Comparison of ENCODE assay signal across 8 cellular contexts in genomic region chr4:5710065-5710961, GRCh38. TPM values are rescaled to one million over a fixed set of nuclear protein-coding genes. Genes with fewer than 3 reads are reported as not detected.
DNase-seq lines count a peak whose midpoint lies in the region; FAIRE-seq and TF ChIP-seq lines count a peak whose summit lies in the region.

No MANE protein-coding gene starts in this region.

- peak overlapping the region; percentile 57 to 81 (median 74); a peak in 19 of 22 replicates for H3K9ac ChIP-seq in BLaER1 treated with 17β-estradiol and CSF1 and Interleukin-3, amounts not matched to agents 10 nM and 100 nM
- H3K9ac ChIP-seq in HUES64 (ENCODE audit: low read depth, low read length), result peak overlapping the region; percentile 56; the same call in 1 of the 2 replicates
- H3K9ac ChIP-seq in keratinocyte (ENCODE audit: control insufficient read depth, extremely low read depth, insufficient read depth, low read length), result peak overlapping the region; percentile 92

- H3K9me1 ChIP-seq in keratinocyte (ENCODE audit: control insufficient read depth, extremely low read depth, insufficient read depth, low read length), result no peaks in the 10 kb centered on the region

- dilution Hi-C loops in keratinocyte (cut with MboI; ENCODE audit: extremely low pct_ligation_motif_present, low sequenced_read_pairs), result no loop called here

- peak overlapping the region; percentile 81 to 90 (median 83) for H3K27ac Mint-ChIP-seq in brain

- H2AFZ ChIP-seq in keratinocyte (ENCODE audit: control insufficient read depth, low read length), result peak overlapping the region; percentile 92

- intact Hi-C loops in testis (cut with DNase I; ENCODE audit: low total_unique reads), result no loop called here

- peaks cover 7 to 16% (median 15%) of the 10 kb centered on the region in 11 experiments for H3K9me3 ChIP-seq in BLaER1 treated with 17β-estradiol and CSF1 and Interleukin-3, amounts not matched to agents 10 nM and 100 nM (replicated peaks in 1 of 11)
- peaks cover 5% of the 10 kb centered on the region; the same call in 1 of the 2 replicates for H3K9me3 ChIP-seq in HUES64 (ENCODE audit: insufficient read depth, low read depth, low read length)
- no peaks in the 10 kb centered on the region for H3K9me3 ChIP-seq in keratinocyte (ENCODE audit: control insufficient read depth, low read depth, low read length)
- no peaks in the 10 kb centered on the region for H3K9me3 ChIP-seq in testis

- H3K4me3 ChIP-seq in BLaER1 treated with 17β-estradiol and CSF1 and Interleukin-3, amounts not matched to agents 10 nM and 100 nM, result peak overlapping the region; percentile 57 to 75 (median 68)
- peak overlapping the region; percentile 70 for H3K4me3 ChIP-seq in HUES64 (ENCODE audit: low read length)
- H3K4me3 ChIP-seq in keratinocyte (ENCODE audit: control insufficient read depth in 2 of 3, extremely low read depth in 1 of 3, insufficient read depth in 2 of 3, low read depth in 1 of 3, low read length in 3 of 3), result peak overlapping the region; percentile 53 to 92 (median 59)
- peak overlapping the region; percentile 55 for H3K4me3 ChIP-seq in testis

- H3K4me3 Mint-ChIP-seq in brain, result peak overlapping the region; percentile 87 to 94 (median 93)

- DNase-seq in keratinocyte (ENCODE audit: low read depth, low spot score), result no peak
- no peak for DNase-seq in testis
- no peak for DNase-seq in effector CD8-positive, alpha-beta T cell (lab: John Stamatoyannopoulos, UW)
- no peak for DNase-seq in NCI-H1694 (lab: John Stamatoyannopoulos, UW)
- no peak for DNase-seq in OCI-M2 (lab: John Stamatoyannopoulos, UW; ENCODE audit: unreplicated experiment)

- WGBS in HUES64, result 27% methylated on average over 13 of the region's 13 CpGs
- WGBS in testis, 2 donors, result 13 to 16% methylated on average over 13 of the region's 13 CpGs

- no peak for TF ChIP-seq POLR2A in testis (IDR thresholded peaks at IDR 0.05)

- H3K36me3 ChIP-seq in BLaER1 treated with 17β-estradiol and CSF1 and Interleukin-3, amounts not matched to agents 10 nM and 100 nM, result peaks cover 0 to 16% (median 5%) of the 10 kb centered on the region in 11 experiments; a peak in 4 of 22 replicates
- H3K36me3 ChIP-seq in HUES64 (ENCODE audit: insufficient read depth, low read length) (0 out of 2 replicates have a peak, but pooled peaks cover 3% of the 10 kb centered on the region), keratinocyte (ENCODE audit: control insufficient read depth in 2 of 2, extremely low read depth in 1 of 2, insufficient read depth in 2 of 2, low read length in 2 of 2) (peaks cover 0 to 9% of the 10 kb centered on the region in 2 experiments), testis (ENCODE audit: low read depth, missing control alignments) (no peaks in the 10 kb centered on the region)

- FAIRE-seq in keratinocyte (lab: Jason Lieb, UNC), result peak; percentile 65

- TF ChIP-seq CTCF in brain (conservative IDR thresholded peaks at IDR 0.05), result peak; percentile 26 to 66
- TF ChIP-seq CTCF in keratinocyte (optimal IDR thresholded peaks at IDR 0.05 in 1 of 3, IDR thresholded peaks at IDR 0.05 in 1 of 3, conservative IDR thresholded peaks at IDR 0.05 in 1 of 3; ENCODE audit: extremely low read depth in 1 of 3, insufficient read depth in 2 of 3, low read length in 3 of 3), result peak in 2 of 3 experiments; percentile 43 to 67
- peak; percentile 21 to 31 (median 24) for TF ChIP-seq CTCF in testis (IDR thresholded peaks at IDR 0.05)

- peaks cover 44% of the 10 kb centered on the region for H3K79me2 ChIP-seq in keratinocyte (ENCODE audit: control insufficient read depth, insufficient read depth, low read length)

- peaks cover 13 to 23% (median 18%) of the 10 kb centered on the region in 5 experiments for H3K9me3 Mint-ChIP-seq in brain

- no peaks in the 10 kb centered on the region for H3K27me3 ChIP-seq in BLaER1 treated with 17β-estradiol and CSF1 and Interleukin-3, amounts not matched to agents 10 nM and 100 nM
- peaks cover 34% of the 10 kb centered on the region for H3K27me3 ChIP-seq in HUES64 (ENCODE audit: insufficient read depth, low read length)
- no peaks in the 10 kb centered on the region for H3K27me3 ChIP-seq in keratinocyte (ENCODE audit: control insufficient read depth, extremely low read depth, insufficient read depth, low read length)
- H3K27me3 ChIP-seq in testis, result no peaks in the 10 kb centered on the region

- peaks cover 0 to 6% (median 0%) of the 10 kb centered on the region in 11 experiments; a peak in 1 of 22 replicates for H4K20me1 ChIP-seq in BLaER1 treated with 17β-estradiol and CSF1 and Interleukin-3, amounts not matched to agents 10 nM and 100 nM
- H4K20me1 ChIP-seq in keratinocyte (ENCODE audit: control insufficient read depth, extremely low read depth, insufficient read depth, low read length), result peaks cover 5% of the 10 kb centered on the region

- H3K4me1 Mint-ChIP-seq in brain, result peaks cover 38% of the 10 kb centered on the region

- H3K27me3 Mint-ChIP-seq in brain, result peaks cover 68% of the 10 kb centered on the region

- H3K4me1 ChIP-seq in BLaER1 treated with 17β-estradiol and CSF1 and Interleukin-3, amounts not matched to agents 10 nM and 100 nM, result peaks cover 7 to 51% (median 41%) of the 10 kb centered on the region in 10 experiments; a peak in 19 of 20 replicates
- H3K4me1 ChIP-seq in HUES64 (ENCODE audit: insufficient read depth, low read length), result peaks cover 8% of the 10 kb centered on the region
- peaks cover 50% of the 10 kb centered on the region for H3K4me1 ChIP-seq in keratinocyte (ENCODE audit: control insufficient read depth, extremely low read depth, insufficient read depth, low read length)
- H3K4me1 ChIP-seq in testis, result peaks cover 28% of the 10 kb centered on the region

- peak overlapping the region; percentile 61 to 88 (median 81) for H3K4me2 ChIP-seq in BLaER1 treated with 17β-estradiol and CSF1 and Interleukin-3, amounts not matched to agents 10 nM and 100 nM
- peak overlapping the region; percentile 84 for H3K4me2 ChIP-seq in keratinocyte (ENCODE audit: control insufficient read depth, extremely low read depth, insufficient read depth, low read depth, low read length)

- peaks cover 22% of the 10 kb centered on the region for H3K36me3 Mint-ChIP-seq in brain

- peak overlapping the region in 9 of 11 experiments; percentile 29 to 62 (median 57); a peak in 12 of 22 replicates for H3K27ac ChIP-seq in BLaER1 treated with 17β-estradiol and CSF1 and Interleukin-3, amounts not matched to agents 10 nM and 100 nM
- no peak overlapping the region for H3K27ac ChIP-seq in HUES64 (ENCODE audit: low read depth, low read length)
- peak overlapping the region; percentile 94 for H3K27ac ChIP-seq in keratinocyte (ENCODE audit: control insufficient read depth, insufficient read depth, low read length)
- peak overlapping the region; percentile 21 to 72 for H3K27ac ChIP-seq in testis

RNA-seq across cellular contexts. Expression of gene EVC, which starts 0.7 kb away (rescaled TPM):
- 4.5 TPM for polyA plus RNA-seq in HUES64 (2013, experiment 1 of 2)
- polyA plus RNA-seq in HUES64 (2013, experiment 2 of 2), result 5.0 TPM
- polyA plus RNA-seq in brain (ENCODE audit: insufficient read depth, low read depth, low replicate concordance), result 2.7 TPM
- polyA plus RNA-seq in keratinocyte, result 6.5 to 7.3 TPM (median 7.1 TPM) in 3 replicates
- polyA plus RNA-seq in keratinocyte (2011; ENCODE audit: low read depth), result 3.8 TPM
- polyA plus RNA-seq in keratinocyte (2011; cell fraction: cytosol; rRNA removed), result 5.3 and 7.7 TPM in 2 replicates
- polyA plus RNA-seq in keratinocyte (2011; cell fraction: nucleus; rRNA removed), result 23.8 and 31.2 TPM in 2 replicates
- 4.2 and 16.1 TPM in 2 replicates for polyA plus RNA-seq in keratinocyte (2012; ENCODE audit: low replicate concordance)
- 10.2 to 23.4 TPM (median 15.7 TPM) in 3 replicates for polyA minus RNA-seq in keratinocyte
- polyA minus RNA-seq in keratinocyte (2011; cell fraction: cytosol; rRNA and poly(A)+ RNA removed), result 30.5 TPM
- polyA minus RNA-seq in keratinocyte (2011; cell fraction: nucleus; rRNA and poly(A)+ RNA removed), result 31.4 and 40.2 TPM in 2 replicates
- total RNA-seq in testis, result 10 to 100 TPM; 33.4 to 39.6 TPM
- 9.0 TPM for polyA plus RNA-seq in testis (ENCODE audit: insufficient read depth, low read depth, low replicate concordance)

RNA-seq across cellular contexts. Expression of gene EVC2, which starts 2.0 kb away (rescaled TPM):
- 2.3 TPM for polyA plus RNA-seq in HUES64 (2013, experiment 1 of 2)
- polyA plus RNA-seq in HUES64 (2013, experiment 2 of 2), result 2.8 TPM
- 2.3 TPM for polyA plus RNA-seq in brain (ENCODE audit: insufficient read depth, low read depth, low replicate concordance)
- 1.1 to 1.7 TPM (median 1.1 TPM) in 3 replicates for polyA plus RNA-seq in keratinocyte
- 4.2 TPM for polyA plus RNA-seq in keratinocyte (2011; ENCODE audit: low read depth)
- polyA plus RNA-seq in keratinocyte (2011; cell fraction: cytosol; rRNA removed), result 0.68 and 1.1 TPM in 2 replicates
- 5.5 and 6.3 TPM in 2 replicates for polyA plus RNA-seq in keratinocyte (2011; cell fraction: nucleus; rRNA removed)
- polyA plus RNA-seq in keratinocyte (2012; ENCODE audit: low replicate concordance), result 1.8 and 3.7 TPM in 2 replicates
- 4.0 to 5.0 TPM (median 4.3 TPM) in 3 replicates for polyA minus RNA-seq in keratinocyte
- polyA minus RNA-seq in keratinocyte (2011; cell fraction: cytosol; rRNA and poly(A)+ RNA removed), result 2.3 TPM
- 4.7 and 9.3 TPM in 2 replicates for polyA minus RNA-seq in keratinocyte (2011; cell fraction: nucleus; rRNA and poly(A)+ RNA removed)
- 10 to 100 TPM in 1 of 2 donors, 1 to 10 TPM in 1; 10.0 to 10.2 TPM for total RNA-seq in testis
- 2.9 TPM for polyA plus RNA-seq in testis (ENCODE audit: insufficient read depth, low read depth, low replicate concordance)
